ENCODE assay signal across 9 cellular contexts in the genomic region with DNA sequence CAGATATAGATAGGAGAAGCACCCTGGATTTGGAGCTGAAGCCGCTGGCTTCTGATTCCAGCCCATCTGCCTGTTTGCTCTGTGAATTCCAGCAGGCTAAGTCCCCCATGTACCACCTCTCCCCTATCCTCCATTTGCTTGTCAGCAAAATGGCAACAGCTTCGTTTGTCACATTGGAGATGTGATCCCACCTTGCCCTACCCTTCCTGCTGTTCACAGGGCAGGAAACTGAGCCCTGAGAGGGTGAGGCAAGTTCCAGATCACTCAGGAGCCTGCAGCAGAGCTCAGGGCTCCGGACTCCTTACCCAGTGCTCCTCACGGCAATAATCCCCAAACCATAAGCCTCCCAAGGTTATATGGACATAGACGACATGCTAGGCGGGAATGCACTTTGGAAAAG. TPM values are rescaled to one million over a fixed set of nuclear protein-coding genes. Genes with fewer than 3 reads are reported as not detected.
A peak's percentile ranks its signal among the peaks of the same experiment; 100 is the strongest.
DNase-seq lines count a peak whose midpoint lies in the region; ATAC-seq, FAIRE-seq and TF ChIP-seq lines count a peak whose summit lies in the region.
"Had no signal": no experiment of that assay in that cellular context is flagged by ENCODE, and none has a peak within 500 bp of the region (broad histone marks: within the 10 kb centered on the region; RNA-seq: fewer than 3 reads in every experiment).

No MANE protein-coding gene starts in this region.

- no peak overlapping the region for H3K4me3 ChIP-seq in HUES6 (ENCODE audit: low read depth, low read length)

- FAIRE-seq in urothelium cell line (lab: Jason Lieb, UNC): no peak

- H3K27ac Mint-ChIP-seq in chondrocyte (ENCODE audit: unreplicated experiment): peak overlapping the region; percentile 98
- H3K27ac Mint-ChIP-seq in natural killer cell treated with Interleukin-12 subunit alpha and Interleukin-12 subunit beta and Interleukin-15 and Interleukin-18, amount 100 ng/mL, for 72 hours: peak overlapping the region; percentile 27 to 74

- H3K27me3 ChIP-seq in HUES6 (ENCODE audit: control insufficient read depth, insufficient read depth, low read length): no peaks in the 10 kb centered on the region

- H3K9ac ChIP-seq in HUES6 (ENCODE audit: low read length): peak overlapping the region; percentile 4

- H3K36me3 ChIP-seq in HUES6 (ENCODE audit: control insufficient read depth, insufficient read depth, low read length): peaks cover 90% of the 10 kb centered on the region

- DNase-seq in chondrocyte (ENCODE audit: low spot score) (no peak), hypothalamus (lab: John Stamatoyannopoulos, UW) (no peak), urothelium cell line (ENCODE audit: low spot score) (no peak)
- no peak for DNase-seq in natural killer cell treated with Interleukin-12 subunit alpha and Interleukin-12 subunit beta and Interleukin-15 and Interleukin-18, amount 100 ng/mL, for 72 hours (ENCODE audit: low spot score)
- no peak for DNase-seq in stimulated activated CD4-positive, alpha-beta T cell treated with anti-CD3 and anti-CD28 coated beads, Interleukin-2, amount 100 ng/mL, for 24 hours
- DNase-seq: DMS 273 treated with DMSO at 0.1 percent for 48 hours had no signal

- no peak overlapping the region for H3K4me3 Mint-ChIP-seq in chondrocyte (ENCODE audit: unreplicated experiment)
- H3K4me3 Mint-ChIP-seq in natural killer cell treated with Interleukin-12 subunit alpha and Interleukin-12 subunit beta and Interleukin-15 and Interleukin-18, amount 100 ng/mL, for 72 hours: peak overlapping the region; percentile 86

- H3K27me3 Mint-ChIP-seq in chondrocyte (ENCODE audit: low read depth): no peaks in the 10 kb centered on the region
- H3K27me3 Mint-ChIP-seq in natural killer cell treated with Interleukin-12 subunit alpha and Interleukin-12 subunit beta and Interleukin-15 and Interleukin-18, amount 100 ng/mL, for 72 hours: no peaks in the 10 kb centered on the region

- no peaks in the 10 kb centered on the region for H3K9me3 ChIP-seq in HUES6 (ENCODE audit: control insufficient read depth, insufficient read depth, low read depth, low read length)

- peaks cover 82% of the 10 kb centered on the region for H3K4me1 ChIP-seq in HUES6 (ENCODE audit: control insufficient read depth, insufficient read depth, low read length)

- no peak for TF ChIP-seq CTCF in 22Rv1 (IDR thresholded peaks at IDR 0.05)
- TF ChIP-seq CTCF in chondrocyte (IDR thresholded peaks at IDR 0.05): no peak

- peaks cover 99% of the 10 kb centered on the region for H3K4me1 Mint-ChIP-seq in chondrocyte (ENCODE audit: low read depth)
- peaks cover 70 to 81% of the 10 kb centered on the region in 2 donors for H3K4me1 Mint-ChIP-seq in natural killer cell treated with Interleukin-12 subunit alpha and Interleukin-12 subunit beta and Interleukin-15 and Interleukin-18, amount 100 ng/mL, for 72 hours (ENCODE audit: low read depth in 2 of 2)

- H3K9me3 Mint-ChIP-seq in chondrocyte (ENCODE audit: low read depth): peaks cover 3% of the 10 kb centered on the region
- no peaks in the 10 kb centered on the region for H3K9me3 Mint-ChIP-seq in natural killer cell treated with Interleukin-12 subunit alpha and Interleukin-12 subunit beta and Interleukin-15 and Interleukin-18, amount 100 ng/mL, for 72 hours

- H3K27ac ChIP-seq in 22Rv1 (peak overlapping the region; percentile 62), HUES6 (ENCODE audit: low read depth, low read length) (no peak overlapping the region; the same call in 1 of the 2 replicates)

- no peak for ATAC-seq in natural killer cell treated with Interleukin-12 subunit alpha and Interleukin-12 subunit beta and Interleukin-15 and Interleukin-18, amount 100 ng/mL, for 72 hours
- ATAC-seq in HG02852 (IDR thresholded peaks at IDR 0.05; ENCODE audit: unreplicated experiment): no peak

- H3K36me3 Mint-ChIP-seq in chondrocyte (ENCODE audit: low read depth): peaks cover 20% of the 10 kb centered on the region
- peaks cover 30% of the 10 kb centered on the region for H3K36me3 Mint-ChIP-seq in natural killer cell treated with Interleukin-12 subunit alpha and Interleukin-12 subunit beta and Interleukin-15 and Interleukin-18, amount 100 ng/mL, for 72 hours

RNA-seq across cellular contexts. Expression of gene SLC2A1, which starts 14.9 kb away (rescaled TPM):
- 141 to 192 TPM (median 190 TPM) in 3 replicates for total RNA-seq in chondrocyte
- total RNA-seq in natural killer cell treated with Interleukin-12 subunit alpha and Interleukin-12 subunit beta and Interleukin-15 and Interleukin-18, amount 100 ng/mL, for 72 hours: 100 to 1,000 TPM; 105 to 131 TPM
